ENCODE assay signal across 18 cellular contexts in the genomic region with DNA sequence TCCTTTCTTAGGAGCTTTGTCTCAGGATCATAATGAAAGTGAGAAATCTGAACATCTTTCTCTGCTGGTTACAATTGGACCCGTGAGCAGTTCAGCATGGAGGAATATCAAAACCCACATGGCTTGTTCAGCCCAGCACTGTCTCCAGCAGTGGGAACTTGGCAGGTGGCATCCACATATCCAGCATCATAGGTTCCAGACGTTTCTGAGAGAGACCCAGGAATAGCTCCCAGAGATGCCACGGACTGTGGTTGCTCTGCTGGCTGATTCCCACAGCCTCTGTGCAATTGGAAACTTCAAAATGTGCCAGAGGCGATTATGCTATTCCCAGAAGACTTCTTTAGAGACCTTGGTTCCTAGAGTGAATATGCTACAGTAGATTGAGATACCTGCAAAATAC.
"Had no signal": no experiment of that assay in that cellular context is flagged by ENCODE, and none has a peak within 500 bp of the region (broad histone marks: within the 10 kb centered on the region; RNA-seq: fewer than 3 reads in every experiment).

No MANE protein-coding gene starts in this region.

- DNase-seq: activated CD4-positive, alpha-beta T cell treated with anti-CD3 and anti-CD28 coated beads, Interleukin-2, amount 10 ng/mL, durations not matched to agents 7 days and 5 days; activated CD8-positive, alpha-beta T cell treated with anti-CD3 and anti-CD28 coated beads, Interleukin-2, amount 10 ng/mL, durations not matched to agents 7 days and 5 days; activated naive CD4-positive, alpha-beta T cell treated with Interleukin-2 at 50 U/mL for 16 hours; activated T-cell treated with anti-CD3 and anti-CD28 coated beads, Interleukin-2, amount 50 U/mL, for 24 hours; aorta; cortex of kidney; mammary epithelial cell; naive B cell; right lobe of liver; spleen; stimulated activated CD4-positive, alpha-beta T cell treated with anti-CD3 and anti-CD28 coated beads, Interleukin-4, amount 100 ng/mL, for 4 hours; stimulated activated naive B cell treated with anti-CD40 and anti-IgM and Interleukin-4, amounts not matched to agents 10 μg/mL and 1 μg/mL and 100 μg/mL, for 72 hours; thyroid gland had no signal

- H3K36me3 ChIP-seq: right lobe of liver had no signal

- H3K9me3 ChIP-seq: right lobe of liver, spleen, thyroid gland had no signal

- H3K27me3 ChIP-seq: right lobe of liver, spleen, thyroid gland had no signal

- ATAC-seq: activated CD8-positive, alpha-beta T cell treated with anti-CD3 and anti-CD28 coated beads, Interleukin-2, amount 10 ng/mL, durations not matched to agents 7 days and 5 days; left lobe of liver; right lobe of liver; stimulated activated naive B cell treated with anti-CD40 and anti-IgM and Interleukin-4, amounts not matched to agents 10 μg/mL and 1 μg/mL and 100 μg/mL, for 72 hours had no signal

- H3K36me3 Mint-ChIP-seq: naive B cell had no signal

- H3K9me3 Mint-ChIP-seq: activated CD4-positive, alpha-beta T cell treated with anti-CD3 and anti-CD28 coated beads, Interleukin-2, amount 10 ng/mL, durations not matched to agents 7 days and 5 days; activated T-cell treated with anti-CD3 and anti-CD28 coated beads, Interleukin-2, amount 50 U/mL, for 24 hours; activated T-helper 2 cell treated with anti-CD3 and anti-CD28 coated beads, Interferon-gamma antibody, Interleukin-2, Interleukin-4, amounts not matched to agents 10 μg/mL and 5 μg/mL and 100 μg/mL, durations not matched to agents 14 hours and 24 hours and 36 hours; naive B cell; neural crest cell; stimulated activated naive B cell treated with anti-CD40 and anti-IgM and Interleukin-4, amounts not matched to agents 10 μg/mL and 1 μg/mL and 100 μg/mL, for 72 hours; T-helper 1 cell treated with Interleukin-12 subunit alpha and Interleukin-12 subunit beta and Interleukin-4 antibody, amounts not matched to agents 30 μg/mL and 1 μg/mL, for 36 hours had no signal

- H3K4me3 Mint-ChIP-seq: activated CD4-positive, alpha-beta T cell treated with anti-CD3 and anti-CD28 coated beads, Interleukin-2, amount 10 ng/mL, durations not matched to agents 7 days and 5 days; activated CD8-positive, alpha-beta T cell treated with anti-CD3 and anti-CD28 coated beads, Interleukin-2, amount 10 ng/mL, durations not matched to agents 7 days and 5 days; activated T-cell treated with anti-CD3 and anti-CD28 coated beads, Interleukin-2, amount 50 U/mL, for 24 hours; naive B cell; neural crest cell; stimulated activated naive B cell treated with anti-CD40 and anti-IgM and Interleukin-4, amounts not matched to agents 10 μg/mL and 1 μg/mL and 100 μg/mL, for 72 hours; T-helper 1 cell treated with Interleukin-12 subunit alpha and Interleukin-12 subunit beta and Interleukin-4 antibody, amounts not matched to agents 30 μg/mL and 1 μg/mL, for 36 hours had no signal

- H3K27ac ChIP-seq: right lobe of liver, spleen, thyroid gland had no signal

- H3K4me1 Mint-ChIP-seq: naive B cell; stimulated activated naive B cell treated with anti-CD40 and anti-IgM and Interleukin-4, amounts not matched to agents 10 μg/mL and 1 μg/mL and 100 μg/mL, for 72 hours had no signal

- H3K27me3 Mint-ChIP-seq: activated CD4-positive, alpha-beta T cell treated with anti-CD3 and anti-CD28 coated beads, Interleukin-2, amount 10 ng/mL, durations not matched to agents 7 days and 5 days; activated T-cell treated with anti-CD3 and anti-CD28 coated beads, Interleukin-2, amount 50 U/mL, for 24 hours; naive B cell; progenitor cell of endocrine pancreas; stimulated activated naive B cell treated with anti-CD40 and anti-IgM and Interleukin-4, amounts not matched to agents 10 μg/mL and 1 μg/mL and 100 μg/mL, for 72 hours had no signal

- H3K4me3 ChIP-seq: right lobe of liver, spleen, thyroid gland had no signal

- H3K4me1 ChIP-seq: right lobe of liver had no signal

- H3K27ac Mint-ChIP-seq: activated CD4-positive, alpha-beta T cell treated with anti-CD3 and anti-CD28 coated beads, Interleukin-2, amount 10 ng/mL, durations not matched to agents 7 days and 5 days; activated CD8-positive, alpha-beta T cell treated with anti-CD3 and anti-CD28 coated beads, Interleukin-2, amount 10 ng/mL, durations not matched to agents 7 days and 5 days; activated T-cell treated with anti-CD3 and anti-CD28 coated beads, Interleukin-2, amount 50 U/mL, for 24 hours; activated T-helper 2 cell treated with anti-CD3 and anti-CD28 coated beads, Interferon-gamma antibody, Interleukin-2, Interleukin-4, amounts not matched to agents 10 μg/mL and 5 μg/mL and 100 μg/mL, durations not matched to agents 14 hours and 24 hours and 36 hours; progenitor cell of endocrine pancreas; stimulated activated naive B cell treated with anti-CD40 and anti-IgM and Interleukin-4, amounts not matched to agents 10 μg/mL and 1 μg/mL and 100 μg/mL, for 72 hours; T-helper 1 cell treated with Interleukin-12 subunit alpha and Interleukin-12 subunit beta and Interleukin-4 antibody, amounts not matched to agents 30 μg/mL and 1 μg/mL, for 36 hours had no signal
